In genomic region chr10:110326351-110327032, GRCh38 we compare ENCODE assay signal across 2 cellular contexts.
TF ChIP-seq lines count a peak whose summit lies in the region.

No MANE protein-coding gene starts in this region.

TF ChIP-seq in SK-N-SH, 30 proteins besides CTCF, POLR2A, EP300 and RAD21 (continues in another document):
- TF ChIP-seq, protein P1, sequence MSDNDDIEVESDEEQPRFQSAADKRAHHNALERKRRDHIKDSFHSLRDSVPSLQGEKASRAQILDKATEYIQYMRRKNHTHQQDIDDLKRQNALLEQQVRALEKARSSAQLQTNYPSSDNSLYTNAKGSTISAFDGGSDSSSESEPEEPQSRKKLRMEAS (IDR thresholded peaks at IDR 0.05; ENCODE audit: low read depth): peak; percentile 47
- TF ChIP-seq TEAD4 (IDR thresholded peaks at IDR 0.05; ENCODE audit: borderline replicate concordance, insufficient read depth) (peak; percentile 78; the same call in 1 of the 2 replicates), USF2 (IDR thresholded peaks at IDR 0.05; ENCODE audit: borderline replicate concordance, low read depth, low read length) (no peak), TAF1 (IDR thresholded peaks at IDR 0.05; ENCODE audit: borderline replicate concordance, low read depth, low read length) (no peak), EZH2phosphoT487 (IDR thresholded peaks at IDR 0.05; ENCODE audit: borderline replicate concordance, low read depth) (no peak), CHD2 (IDR thresholded peaks at IDR 0.05; ENCODE audit: low read length, partially characterized antibody) (no peak), MXI1 (IDR thresholded peaks at IDR 0.05; ENCODE audit: low read depth, low read length) (no peak), POLR2AphosphoS5 (IDR thresholded peaks at IDR 0.05; ENCODE audit: low read depth, low read length) (peak; percentile 58; the same call in 1 of the 2 replicates), TCF12 (IDR thresholded peaks at IDR 0.05) (peak; percentile 78), RXRA (IDR thresholded peaks at IDR 0.05; ENCODE audit: borderline replicate concordance, low read depth) (peak; percentile 38; the same call in 1 of the 2 replicates), SMC3 (IDR thresholded peaks at IDR 0.05; ENCODE audit: low read depth, low read length) (no peak), RFX5 (IDR thresholded peaks at IDR 0.05; ENCODE audit: low read length) (no peak), ELF1 (IDR thresholded peaks at IDR 0.05) (no peak), YY1 (IDR thresholded peaks at IDR 0.05; ENCODE audit: low read depth) (no peak), JUND (IDR thresholded peaks at IDR 0.05) (peak; percentile 72), SIN3A (IDR thresholded peaks at IDR 0.05; ENCODE audit: borderline replicate concordance, low read depth, low read length) (no peak), GABPA (IDR thresholded peaks at IDR 0.05; ENCODE audit: low read depth) (no peak), IRF3 (IDR thresholded peaks at IDR 0.05; ENCODE audit: low read depth, low read length) (no peak), FOXJ3 (CRISPR knock-in tag; IDR thresholded peaks at IDR 0.05) (no peak), MEF2A (IDR thresholded peaks at IDR 0.05; ENCODE audit: borderline replicate concordance, low read depth) (no peak), RCOR1 (IDR thresholded peaks at IDR 0.05; ENCODE audit: low read length) (no peak), NFIC (IDR thresholded peaks at IDR 0.05; ENCODE audit: borderline replicate concordance) (peak; percentile 48; the same call in 1 of the 2 replicates), FOSL2 (IDR thresholded peaks at IDR 0.05; ENCODE audit: borderline replicate concordance, low read depth) (peak; percentile 73; the same call in 1 of the 2 replicates), PBX3 (IDR thresholded peaks at IDR 0.05) (peak; percentile 79), FOXM1 (IDR thresholded peaks at IDR 0.05; ENCODE audit: low read depth) (no peak), NRF1 (IDR thresholded peaks at IDR 0.05; ENCODE audit: low read depth, low read length) (no peak)
- TF ChIP-seq, protein P2, sequence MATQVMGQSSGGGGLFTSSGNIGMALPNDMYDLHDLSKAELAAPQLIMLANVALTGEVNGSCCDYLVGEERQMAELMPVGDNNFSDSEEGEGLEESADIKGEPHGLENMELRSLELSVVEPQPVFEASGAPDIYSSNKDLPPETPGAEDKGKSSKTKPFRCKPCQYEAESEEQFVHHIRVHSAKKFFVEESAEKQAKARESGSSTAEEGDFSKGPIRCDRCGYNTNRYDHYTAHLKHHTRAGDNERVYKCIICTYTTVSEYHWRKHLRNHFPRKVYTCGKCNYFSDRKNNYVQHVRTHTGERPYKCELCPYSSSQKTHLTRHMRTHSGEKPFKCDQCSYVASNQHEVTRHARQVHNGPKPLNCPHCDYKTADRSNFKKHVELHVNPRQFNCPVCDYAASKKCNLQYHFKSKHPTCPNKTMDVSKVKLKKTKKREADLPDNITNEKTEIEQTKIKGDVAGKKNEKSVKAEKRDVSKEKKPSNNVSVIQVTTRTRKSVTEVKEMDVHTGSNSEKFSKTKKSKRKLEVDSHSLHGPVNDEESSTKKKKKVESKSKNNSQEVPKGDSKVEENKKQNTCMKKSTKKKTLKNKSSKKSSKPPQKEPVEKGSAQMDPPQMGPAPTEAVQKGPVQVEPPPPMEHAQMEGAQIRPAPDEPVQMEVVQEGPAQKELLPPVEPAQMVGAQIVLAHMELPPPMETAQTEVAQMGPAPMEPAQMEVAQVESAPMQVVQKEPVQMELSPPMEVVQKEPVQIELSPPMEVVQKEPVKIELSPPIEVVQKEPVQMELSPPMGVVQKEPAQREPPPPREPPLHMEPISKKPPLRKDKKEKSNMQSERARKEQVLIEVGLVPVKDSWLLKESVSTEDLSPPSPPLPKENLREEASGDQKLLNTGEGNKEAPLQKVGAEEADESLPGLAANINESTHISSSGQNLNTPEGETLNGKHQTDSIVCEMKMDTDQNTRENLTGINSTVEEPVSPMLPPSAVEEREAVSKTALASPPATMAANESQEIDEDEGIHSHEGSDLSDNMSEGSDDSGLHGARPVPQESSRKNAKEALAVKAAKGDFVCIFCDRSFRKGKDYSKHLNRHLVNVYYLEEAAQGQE (IDR thresholded peaks at IDR 0.05; ENCODE audit: low read depth, low read length): no peak
- TF ChIP-seq, protein P3, sequence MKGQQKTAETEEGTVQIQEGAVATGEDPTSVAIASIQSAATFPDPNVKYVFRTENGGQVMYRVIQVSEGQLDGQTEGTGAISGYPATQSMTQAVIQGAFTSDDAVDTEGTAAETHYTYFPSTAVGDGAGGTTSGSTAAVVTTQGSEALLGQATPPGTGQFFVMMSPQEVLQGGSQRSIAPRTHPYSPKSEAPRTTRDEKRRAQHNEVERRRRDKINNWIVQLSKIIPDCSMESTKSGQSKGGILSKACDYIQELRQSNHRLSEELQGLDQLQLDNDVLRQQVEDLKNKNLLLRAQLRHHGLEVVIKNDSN (IDR thresholded peaks at IDR 0.05; ENCODE audit: borderline replicate concordance, low read depth): no peak

TF ChIP-seq in HepG2, 621 proteins besides CTCF, POLR2A, EP300 and RAD21:
- TF ChIP-seq MBNL3 (CRISPR knock-in tag; conservative IDR thresholded peaks at IDR 0.05) (no peak), SIX1 (CRISPR knock-in tag; IDR thresholded peaks at IDR 0.05; ENCODE audit: borderline replicate concordance) (no peak), KMT2B (CRISPR knock-in tag; IDR thresholded peaks at IDR 0.05) (no peak), CBX5 (CRISPR knock-in tag; IDR thresholded peaks at IDR 0.05; ENCODE audit: borderline replicate concordance) (no peak), HOXA7 (CRISPR knock-in tag; IDR thresholded peaks at IDR 0.05) (no peak), ZNF121 (CRISPR knock-in tag; IDR thresholded peaks at IDR 0.05) (no peak), ZNF260 (CRISPR knock-in tag; IDR thresholded peaks at IDR 0.05; ENCODE audit: borderline replicate concordance, low read depth) (no peak), SMAD1 (CRISPR knock-in tag; IDR thresholded peaks at IDR 0.05; ENCODE audit: borderline replicate concordance, low read depth) (no peak), ZNF256 (CRISPR knock-in tag; conservative IDR thresholded peaks at IDR 0.05) (no peak), GLMP (CRISPR knock-in tag; IDR thresholded peaks at IDR 0.05; ENCODE audit: borderline replicate concordance) (no peak), ZBTB42 (CRISPR knock-in tag; IDR thresholded peaks at IDR 0.05) (no peak), ZNF317 (CRISPR knock-in tag; IDR thresholded peaks at IDR 0.05) (no peak), ZBTB43 (CRISPR knock-in tag; conservative IDR thresholded peaks at IDR 0.05) (no peak), ZNF407 (CRISPR knock-in tag; IDR thresholded peaks at IDR 0.05; ENCODE audit: not compliant biosample characterization) (no peak), YY1 (IDR thresholded peaks at IDR 0.05; ENCODE audit: insufficient read depth, insufficient replicate concordance, low read depth, low read length) (no peak), HNF4G (IDR thresholded peaks at IDR 0.05; ENCODE audit: borderline replicate concordance, low read depth, low read length) (no peak), HNF4G (CRISPR knock-in tag; IDR thresholded peaks at IDR 0.05; ENCODE audit: borderline replicate concordance, low read depth) (no peak)
- TF ChIP-seq, protein P4, sequence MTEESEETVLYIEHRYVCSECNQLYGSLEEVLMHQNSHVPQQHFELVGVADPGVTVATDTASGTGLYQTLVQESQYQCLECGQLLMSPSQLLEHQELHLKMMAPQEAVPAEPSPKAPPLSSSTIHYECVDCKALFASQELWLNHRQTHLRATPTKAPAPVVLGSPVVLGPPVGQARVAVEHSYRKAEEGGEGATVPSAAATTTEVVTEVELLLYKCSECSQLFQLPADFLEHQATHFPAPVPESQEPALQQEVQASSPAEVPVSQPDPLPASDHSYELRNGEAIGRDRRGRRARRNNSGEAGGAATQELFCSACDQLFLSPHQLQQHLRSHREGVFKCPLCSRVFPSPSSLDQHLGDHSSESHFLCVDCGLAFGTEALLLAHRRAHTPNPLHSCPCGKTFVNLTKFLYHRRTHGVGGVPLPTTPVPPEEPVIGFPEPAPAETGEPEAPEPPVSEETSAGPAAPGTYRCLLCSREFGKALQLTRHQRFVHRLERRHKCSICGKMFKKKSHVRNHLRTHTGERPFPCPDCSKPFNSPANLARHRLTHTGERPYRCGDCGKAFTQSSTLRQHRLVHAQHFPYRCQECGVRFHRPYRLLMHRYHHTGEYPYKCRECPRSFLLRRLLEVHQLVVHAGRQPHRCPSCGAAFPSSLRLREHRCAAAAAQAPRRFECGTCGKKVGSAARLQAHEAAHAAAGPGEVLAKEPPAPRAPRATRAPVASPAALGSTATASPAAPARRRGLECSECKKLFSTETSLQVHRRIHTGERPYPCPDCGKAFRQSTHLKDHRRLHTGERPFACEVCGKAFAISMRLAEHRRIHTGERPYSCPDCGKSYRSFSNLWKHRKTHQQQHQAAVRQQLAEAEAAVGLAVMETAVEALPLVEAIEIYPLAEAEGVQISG (CRISPR knock-in tag; IDR thresholded peaks at IDR 0.05): no peak
- TF ChIP-seq, protein P5, sequence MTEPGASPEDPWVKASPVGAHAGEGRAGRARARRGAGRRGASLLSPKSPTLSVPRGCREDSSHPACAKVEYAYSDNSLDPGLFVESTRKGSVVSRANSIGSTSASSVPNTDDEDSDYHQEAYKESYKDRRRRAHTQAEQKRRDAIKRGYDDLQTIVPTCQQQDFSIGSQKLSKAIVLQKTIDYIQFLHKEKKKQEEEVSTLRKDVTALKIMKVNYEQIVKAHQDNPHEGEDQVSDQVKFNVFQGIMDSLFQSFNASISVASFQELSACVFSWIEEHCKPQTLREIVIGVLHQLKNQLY (CRISPR knock-in tag; IDR thresholded peaks at IDR 0.05): no peak
